ENCODE assay signal across 22 cellular contexts in the genomic region with DNA sequence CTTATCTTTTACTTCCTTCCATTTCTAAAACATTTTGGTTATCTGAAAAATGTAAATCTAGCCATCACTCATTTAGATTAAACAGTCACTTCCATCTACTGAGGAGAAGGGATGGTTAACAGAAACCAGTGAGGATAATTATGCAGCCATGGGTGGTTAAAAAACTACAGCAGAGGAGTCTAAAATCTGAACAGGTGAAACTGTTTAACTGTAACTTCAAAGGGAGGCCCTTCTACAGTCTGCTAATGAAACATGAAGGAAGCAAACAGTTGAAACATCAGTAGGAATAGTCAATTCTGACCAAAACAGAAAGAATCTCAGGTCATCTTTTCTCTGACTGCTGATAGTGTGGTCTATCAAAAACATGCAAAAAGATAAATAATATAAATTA.
DNase-seq lines count a peak whose midpoint lies in the region; ATAC-seq, FAIRE-seq and TF ChIP-seq lines count a peak whose summit lies in the region.
"Had no signal": no experiment of that assay in that cellular context is flagged by ENCODE, and none has a peak within 500 bp of the region (broad histone marks: within the 10 kb centered on the region; RNA-seq: fewer than 3 reads in every experiment).

No MANE protein-coding gene starts in this region.

- no peaks in the 10 kb centered on the region for H3K9me3 Mint-ChIP-seq in Caco-2 (ENCODE audit: unreplicated experiment)
- H3K9me3 Mint-ChIP-seq: GM23338, IgD-negative memory B cell, neural crest cell had no signal

- TF ChIP-seq CTCF in Caco-2 (IDR thresholded peaks at IDR 0.05; ENCODE audit: insufficient read depth in 1 of 2, low read depth in 1 of 2, low read length in 1 of 2, severe bottlenecking in 1 of 2, unreplicated experiment in 1 of 2) (no peak), MM.1S (IDR thresholded peaks at IDR 0.05; ENCODE audit: low read length) (no peak)

- peak in 1 of 2 experiments; percentile 39 for DNase-seq in Caco-2
- DNase-seq in GM12891 (ENCODE audit: insufficient read length, low spot score), result no peak
- peak; percentile 69 for DNase-seq in MM.1S
- no peak for DNase-seq in NCI-H524 (lab: John Stamatoyannopoulos, UW)
- no peak for DNase-seq in iPS-NIHi11 (ENCODE audit: low spot score)
- DNase-seq: activated CD4-positive, alpha-beta T cell treated with anti-CD3 and anti-CD28 coated beads for 4 hours; activated naive CD4-positive, alpha-beta T cell treated with anti-CD3 and anti-CD28 coated beads, Interleukin-2, amount 50 U/mL, for 16 hours; foreskin fibroblast; NCI-H2171 treated with DMSO at 0.1 percent for 48 hours; posterior cingulate gyrus; SHP77; SW 1271 had no signal

- H3K9ac ChIP-seq in MM.1S (ENCODE audit: low read length), result no peak overlapping the region

- H3K27ac Mint-ChIP-seq in Caco-2 (ENCODE audit: unreplicated experiment), result peak overlapping the region; percentile 33
- H3K27ac Mint-ChIP-seq: CD14-positive monocyte, GM23338 had no signal

- H3K4me3 ChIP-seq in Caco-2 (ENCODE audit: low read depth, low read length), result no peak overlapping the region
- H3K4me3 ChIP-seq in MM.1S (ENCODE audit: low read length), result no peak overlapping the region
- H3K4me3 ChIP-seq: GM23338, thoracic aorta had no signal

- H3K4me2 ChIP-seq in MM.1S (ENCODE audit: low read depth, low read length), result no peak overlapping the region
- H3K4me2 ChIP-seq: GM23338 had no signal

- no peak for TF ChIP-seq POLR2A in GM12891 (IDR thresholded peaks at IDR 0.05; ENCODE audit: low read depth, low read length)

- ATAC-seq in GM21717 (IDR thresholded peaks at IDR 0.05; ENCODE audit: unreplicated experiment) (peak; percentile 46), HG03025 (IDR thresholded peaks at IDR 0.05; ENCODE audit: low FRiP score, unreplicated experiment) (no peak)
- ATAC-seq: GM23338, sciatic nerve had no signal

- no peaks in the 10 kb centered on the region for H3K36me3 ChIP-seq in Caco-2 (ENCODE audit: control insufficient read depth, insufficient read depth, low read length)
- no peaks in the 10 kb centered on the region for H3K36me3 ChIP-seq in MM.1S (replicated peaks; ENCODE audit: insufficient read depth, low read length)
- H3K36me3 ChIP-seq: thoracic aorta had no signal

- H3K9me3 ChIP-seq in Caco-2 (no peaks in the 10 kb centered on the region), MM.1S (replicated peaks; ENCODE audit: insufficient read depth, low read length) (no peaks in the 10 kb centered on the region)
- H3K9me3 ChIP-seq: thoracic aorta had no signal

- H3K4me1 ChIP-seq in Caco-2 (peaks cover 49% of the 10 kb centered on the region), MM.1S (ENCODE audit: low read length) (peaks cover 32% of the 10 kb centered on the region)

- CTCF ChIA-PET in Caco-2 (lab: Charles Lee), result no interaction called here

- no peaks in the 10 kb centered on the region for H3K36me3 Mint-ChIP-seq in Caco-2 (ENCODE audit: insufficient read depth, unreplicated experiment)

- peaks cover 15% of the 10 kb centered on the region for H3F3A ChIP-seq in MM.1S (ENCODE audit: insufficient read depth, low read length)

- peak overlapping the region; percentile 39; the same call in 1 of the 2 replicates for H3K27ac ChIP-seq in MM.1S (ENCODE audit: low read length)
- H3K27ac ChIP-seq: epithelial cell of prostate, thoracic aorta had no signal

- BruUV-seq in Caco-2 (replicated peaks; lab: Mats Ljungman, UMichigan), result no TSS peak

- intact Hi-C loops in Caco-2 (cut with micrococcal nuclease; ENCODE audit: unreplicated experiment), result no loop called here

- H3K27me3 ChIP-seq in Caco-2 (replicated peaks; ENCODE audit: control insufficient read depth, insufficient read depth, low read length), result no peaks in the 10 kb centered on the region
- H3K27me3 ChIP-seq in MM.1S (replicated peaks; ENCODE audit: insufficient read depth, low read length), result no peaks in the 10 kb centered on the region

- no peak overlapping the region for H2AFZ ChIP-seq in MM.1S (ENCODE audit: low read length)
- H2AFZ ChIP-seq: GM23338 had no signal

- peak; percentile 58 for FAIRE-seq in GM12891 (lab: Jason Lieb, UNC)
- FAIRE-seq: astrocyte had no signal

- H3K4me1 Mint-ChIP-seq in Caco-2 (ENCODE audit: low read depth, unreplicated experiment), result peaks cover 27% of the 10 kb centered on the region

- H3K27me3 Mint-ChIP-seq in Caco-2 (ENCODE audit: insufficient read depth, unreplicated experiment), result no peaks in the 10 kb centered on the region
- H3K27me3 Mint-ChIP-seq: IgD-negative memory B cell had no signal

- POLR2A ChIA-PET in Caco-2 (lab: Charles Lee), result no interaction called here

- H3K9me2 ChIP-seq in MM.1S (replicated peaks; ENCODE audit: insufficient read depth, low read length), result no peaks in the 10 kb centered on the region

- H3K4me3 Mint-ChIP-seq in Caco-2 (ENCODE audit: unreplicated experiment), result peak overlapping the region; percentile 10
- H3K4me3 Mint-ChIP-seq: CD14-positive monocyte, GM23338, IgD-negative memory B cell, neural crest cell had no signal

- H3K79me2 ChIP-seq in MM.1S (ENCODE audit: low read length), result no peaks in the 10 kb centered on the region

- H4K20me1 ChIP-seq in MM.1S (ENCODE audit: insufficient read depth, low read length), result no peaks in the 10 kb centered on the region

TF ChIP-seq in GM12891, 5 proteins besides CTCF, POLR2A, EP300 and RAD21:
- TF ChIP-seq SPI1 (IDR thresholded peaks at IDR 0.05; ENCODE audit: low read depth, low read length) (no peak), PAX5 (IDR thresholded peaks at IDR 0.05; ENCODE audit: insufficient read depth, low read length, severe bottlenecking) (no peak), POLR2AphosphoS5 (IDR thresholded peaks at IDR 0.05; ENCODE audit: low read depth, low read length) (no peak), POU2F2 (IDR thresholded peaks at IDR 0.05; ENCODE audit: low read depth, low read length) (no peak), TAF1 (IDR thresholded peaks at IDR 0.05; ENCODE audit: low read depth, low read length) (no peak)
